Comparison of ENCODE assay signal across 30 cellular contexts in the genomic region with DNA sequence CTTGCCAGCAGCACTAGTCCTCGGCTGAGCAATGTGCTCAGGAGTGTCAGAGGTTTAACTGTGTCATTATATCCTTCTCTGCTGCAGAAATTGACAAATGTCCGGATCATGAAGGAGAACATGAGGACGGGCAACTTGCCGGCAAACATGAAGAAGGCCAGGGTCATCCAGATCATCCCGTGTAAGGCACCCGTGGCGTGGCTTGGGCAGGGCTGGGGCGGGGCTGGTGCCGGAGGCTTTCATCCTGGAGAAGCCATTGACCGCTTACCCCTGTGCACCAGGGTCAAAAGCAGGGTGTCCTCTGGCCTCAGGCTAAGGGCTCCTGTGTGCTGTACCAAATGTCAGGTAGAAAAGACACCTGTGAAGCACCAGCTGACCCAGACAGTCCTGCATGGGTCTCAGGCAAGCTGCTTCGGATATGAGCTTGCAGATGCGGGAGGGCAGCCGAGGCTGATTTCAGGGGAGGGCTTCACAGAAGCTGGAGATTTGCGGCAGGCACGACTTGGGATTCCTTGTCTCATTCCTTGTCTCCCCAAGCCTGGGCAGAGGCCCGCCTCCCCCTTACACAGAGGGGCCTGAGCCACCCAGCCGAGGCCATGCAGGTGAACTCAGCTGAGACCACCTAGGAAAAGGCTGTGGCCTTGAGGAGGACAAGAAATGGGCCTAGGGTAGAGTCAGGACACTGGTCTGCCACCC. TPM values are rescaled to one million over a fixed set of nuclear protein-coding genes. Genes with fewer than 3 reads are reported as not detected.
DNase-seq lines count a peak whose midpoint lies in the region; ATAC-seq and TF ChIP-seq lines count a peak whose summit lies in the region.
"Had no signal": no experiment of that assay in that cellular context is flagged by ENCODE, and none has a peak within 500 bp of the region (broad histone marks: within the 10 kb centered on the region; RNA-seq: fewer than 3 reads in every experiment).

No MANE protein-coding gene starts in this region.

- no peaks in the 10 kb centered on the region for H3K9me3 ChIP-seq in transverse colon
- H3K9me3 ChIP-seq: adrenal gland, body of pancreas, gastroesophageal sphincter, prostate gland, right lobe of liver, tibial nerve had no signal

- TF ChIP-seq POLR2A in transverse colon (IDR thresholded peaks at IDR 0.05) = no peak

- H3K27ac Mint-ChIP-seq in activated CD4-positive, alpha-beta memory T cell treated with anti-CD3 and anti-CD28 coated beads for 36 hours = no peak overlapping the region
- H3K27ac Mint-ChIP-seq in activated CD4-positive, alpha-beta memory T cell treated with anti-CD3 and anti-CD28 coated beads, Interleukin-2, amount 10 ng/mL, durations not matched to agents 7 days and 5 days = no peak overlapping the region
- peak overlapping the region; percentile 46 for H3K27ac Mint-ChIP-seq in central memory CD8-positive, alpha-beta T cell (ENCODE audit: low read depth)
- H3K27ac Mint-ChIP-seq: HFFc6; T-helper 2 cell treated with Interferon-gamma antibody and Interleukin-4, amounts not matched to agents 5 μg/mL and 100 μg/mL, for 36 hours had no signal

- no peak for TF ChIP-seq EP300 in transverse colon (IDR thresholded peaks at IDR 0.05; ENCODE audit: low read depth)

- no peaks in the 10 kb centered on the region for H3K27me3 ChIP-seq in transverse colon
- H3K27me3 ChIP-seq: adrenal gland, body of pancreas, right lobe of liver, tibial nerve had no signal

- H3K27ac ChIP-seq in transverse colon = no peak overlapping the region
- H3K27ac ChIP-seq: adrenal gland, body of pancreas, gastroesophageal sphincter, prostate gland, right lobe of liver, tibial nerve had no signal

- peaks cover 3% of the 10 kb centered on the region for H3K9me3 Mint-ChIP-seq in activated CD4-positive, alpha-beta memory T cell treated with anti-CD3 and anti-CD28 coated beads for 36 hours
- H3K9me3 Mint-ChIP-seq in activated CD4-positive, alpha-beta memory T cell treated with anti-CD3 and anti-CD28 coated beads, Interleukin-2, amount 10 ng/mL, durations not matched to agents 7 days and 5 days = peaks cover 4% of the 10 kb centered on the region
- no peaks in the 10 kb centered on the region for H3K9me3 Mint-ChIP-seq in central memory CD8-positive, alpha-beta T cell
- H3K9me3 Mint-ChIP-seq: CD4-positive, CD25-positive, alpha-beta regulatory T cell; T-helper 2 cell treated with Interferon-gamma antibody and Interleukin-4, amounts not matched to agents 5 μg/mL and 100 μg/mL, for 36 hours had no signal

- H3K4me3 Mint-ChIP-seq in activated CD4-positive, alpha-beta memory T cell treated with anti-CD3 and anti-CD28 coated beads for 36 hours = no peak overlapping the region
- H3K4me3 Mint-ChIP-seq in activated CD4-positive, alpha-beta memory T cell treated with anti-CD3 and anti-CD28 coated beads, Interleukin-2, amount 10 ng/mL, durations not matched to agents 7 days and 5 days = no peak overlapping the region
- H3K4me3 Mint-ChIP-seq in central memory CD8-positive, alpha-beta T cell = no peak overlapping the region
- H3K4me3 Mint-ChIP-seq: CD4-positive, CD25-positive, alpha-beta regulatory T cell; HFFc6; T-helper 2 cell treated with Interferon-gamma antibody and Interleukin-4, amounts not matched to agents 5 μg/mL and 100 μg/mL, for 36 hours had no signal

- peaks cover 0 to 25% (median 1%) of the 10 kb centered on the region in 4 donors for H3K36me3 ChIP-seq in transverse colon

- peaks cover 72% of the 10 kb centered on the region for H3K36me3 Mint-ChIP-seq in activated CD4-positive, alpha-beta memory T cell treated with anti-CD3 and anti-CD28 coated beads for 36 hours
- peaks cover 80% of the 10 kb centered on the region for H3K36me3 Mint-ChIP-seq in activated CD4-positive, alpha-beta memory T cell treated with anti-CD3 and anti-CD28 coated beads, Interleukin-2, amount 10 ng/mL, durations not matched to agents 7 days and 5 days (ENCODE audit: low read depth)
- peaks cover 73% of the 10 kb centered on the region for H3K36me3 Mint-ChIP-seq in central memory CD8-positive, alpha-beta T cell (ENCODE audit: insufficient read depth)

- in situ Hi-C loops in transverse colon (cut with MboI; ENCODE audit: low pct_ligation_motif_present in 1 of 4, low pct_unique_long_range_greater_than_20kb in 1 of 4, low sequenced_read_pairs in 3 of 4) = loop anchor here in 1 of 4 donors (10.0 kb wide), 2 partner anchors 74 to 166 kb away; a partner anchor contains a TSS

- intact Hi-C loops in activated CD4-positive, alpha-beta memory T cell treated with anti-CD3 and anti-CD28 coated beads for 36 hours (cut with micrococcal nuclease) = no loop called here
- intact Hi-C loops in transverse colon (cut with DNase I; ENCODE audit: low total_unique reads) = no loop called here

- POLR2A ChIA-PET in activated CD4-positive, alpha-beta memory T cell treated with anti-CD3 and anti-CD28 coated beads for 36 hours (lab: Charles Lee) = interaction anchor here (1.6 kb wide), 1 partner anchor 23 kb away, joined by 5 read pairs; no protein-coding TSS in a partner anchor
- POLR2A ChIA-PET in activated CD4-positive, alpha-beta memory T cell treated with anti-CD3 and anti-CD28 coated beads, Interleukin-2, amount 10 ng/mL, durations not matched to agents 7 days and 5 days (lab: Charles Lee) = interaction anchor here (1.2 kb wide), 1 partner anchor 13 kb away, joined by 3 read pairs; no protein-coding TSS in a partner anchor

- H3K4me1 Mint-ChIP-seq in activated CD4-positive, alpha-beta memory T cell treated with anti-CD3 and anti-CD28 coated beads for 36 hours (ENCODE audit: low read depth) = peaks cover 21% of the 10 kb centered on the region
- H3K4me1 Mint-ChIP-seq in activated CD4-positive, alpha-beta memory T cell treated with anti-CD3 and anti-CD28 coated beads, Interleukin-2, amount 10 ng/mL, durations not matched to agents 7 days and 5 days = peaks cover 55% of the 10 kb centered on the region
- peaks cover 29% of the 10 kb centered on the region for H3K4me1 Mint-ChIP-seq in central memory CD8-positive, alpha-beta T cell

- DNase-seq in activated CD4-positive, alpha-beta memory T cell treated with anti-CD3 and anti-CD28 coated beads for 36 hours = peak; percentile 5
- no peak for DNase-seq in activated CD4-positive, alpha-beta memory T cell treated with anti-CD3 and anti-CD28 coated beads, Interleukin-2, amount 10 ng/mL, durations not matched to agents 7 days and 5 days
- DNase-seq in central memory CD8-positive, alpha-beta T cell (ENCODE audit: low spot score in 2 of 2) = no peak
- DNase-seq in mesenteric fat pad (ENCODE audit: low spot score) (peak; percentile 83), transverse colon (peak; percentile 5), AML-193 (lab: John Stamatoyannopoulos, UW) (no peak), NCI-H146 treated with DMSO at 0.1 percent for 48 hours (lab: John Stamatoyannopoulos, UW; ENCODE audit: unreplicated experiment) (no peak)
- DNase-seq in activated CD8-positive, alpha-beta memory T cell treated with anti-CD3 and anti-CD28 coated beads, Interleukin-2, amount 50 U/mL, for 4 hours = no peak
- DNase-seq: 8988T; activated T-cell treated with anti-CD3 and anti-CD28 coated beads for 4 hours; body of pancreas; CD4-positive, CD25-positive, alpha-beta regulatory T cell; DMS79 treated with DMSO at 0.1 percent for 48 hours; GDM1; HFFc6; hippocampal formation; IMR-90; left cardiac atrium; mammary epithelial cell; MV-4-11; NCI-H1694; NCI-H446; NCI-H774; stimulated activated CD4-positive, alpha-beta T cell treated with anti-CD3 and anti-CD28 coated beads, Interleukin-4, amount 100 ng/mL, for 1 hour had no signal

- H3K4me1 ChIP-seq in transverse colon = no peaks in the 10 kb centered on the region
- H3K4me1 ChIP-seq: adrenal gland, body of pancreas, gastroesophageal sphincter, prostate gland, right lobe of liver, tibial nerve had no signal

- CTCF ChIA-PET in activated CD4-positive, alpha-beta memory T cell treated with anti-CD3 and anti-CD28 coated beads for 36 hours (lab: Charles Lee) = interaction anchor here (0.6 to 10.7 kb wide), 7 partner anchors 11 to 164 kb away, joined by 3 to 244 read pairs (median 50); a partner anchor contains a TSS
- CTCF ChIA-PET in activated CD4-positive, alpha-beta memory T cell treated with anti-CD3 and anti-CD28 coated beads, Interleukin-2, amount 10 ng/mL, durations not matched to agents 7 days and 5 days (lab: Charles Lee) = interaction anchor here (1.1 to 7.6 kb wide), 6 partner anchors 13 to 78 kb away, joined by 3 to 216 read pairs (median 8); no protein-coding TSS in a partner anchor

- TF ChIP-seq CTCF in transverse colon (IDR thresholded peaks at IDR 0.05) = no peak

- H3K27me3 Mint-ChIP-seq in activated CD4-positive, alpha-beta memory T cell treated with anti-CD3 and anti-CD28 coated beads for 36 hours = no peaks in the 10 kb centered on the region
- no peaks in the 10 kb centered on the region for H3K27me3 Mint-ChIP-seq in activated CD4-positive, alpha-beta memory T cell treated with anti-CD3 and anti-CD28 coated beads, Interleukin-2, amount 10 ng/mL, durations not matched to agents 7 days and 5 days
- no peaks in the 10 kb centered on the region for H3K27me3 Mint-ChIP-seq in central memory CD8-positive, alpha-beta T cell
- H3K27me3 Mint-ChIP-seq: CD4-positive, CD25-positive, alpha-beta regulatory T cell had no signal

- no peak overlapping the region for H3K4me3 ChIP-seq in transverse colon
- H3K4me3 ChIP-seq: adrenal gland, body of pancreas, gastroesophageal sphincter, prostate gland, right lobe of liver, tibial nerve had no signal

- no peak for ATAC-seq in central memory CD8-positive, alpha-beta T cell (replicated peaks; ENCODE audit: extremely low read depth, poor library complexity, severe bottlenecking)
- ATAC-seq: gastroesophageal sphincter, left cardiac atrium, right lobe of liver had no signal

- 57 to 89% methylated on average over 1 to 16 of the region's 17 CpGs for whole genome bisulfite sequencing in transverse colon (ENCODE audit: low coverage in 1 of 2), 2 donors

RNA-seq across cellular contexts. Expression of a gene that starts 55.4 kb away (rescaled TPM):
- total RNA-seq in activated CD4-positive, alpha-beta memory T cell treated with anti-CD3 and anti-CD28 coated beads for 36 hours = 100 to 1,000 TPM; 223 to 241 TPM
- total RNA-seq in activated CD4-positive, alpha-beta memory T cell treated with anti-CD3 and anti-CD28 coated beads, Interleukin-2, amount 10 ng/mL, durations not matched to agents 7 days and 5 days = 100 to 1,000 TPM; 253 to 272 TPM
- 0.39 TPM for total RNA-seq in mesenteric fat pad
- total RNA-seq in transverse colon = 10 to 100 TPM in 2 of 4 donors, 1 to 10 TPM in 2; 4.5 to 40.8 (median 8.4) TPM

Comparison
In these comparisons a context has a peak if more than half of its experiments do, and no peak if none do; other contexts are left out.
1. DNase-seq: peak in activated CD4-positive, alpha-beta memory T cell treated with anti-CD3 and anti-CD28 coated beads for 36 hours (single experiment), mesenteric fat pad (single experiment) and transverse colon (single experiment); none in activated CD4-positive, alpha-beta memory T cell treated with anti-CD3 and anti-CD28 coated beads, Interleukin-2, amount 10 ng/mL, durations not matched to agents 7 days and 5 days (single experiment), central memory CD8-positive, alpha-beta T cell (0 of 2), activated CD8-positive, alpha-beta memory T cell treated with anti-CD3 and anti-CD28 coated beads, Interleukin-2, amount 50 U/mL, for 4 hours (single experiment), AML-193 (0 of 2) and NCI-H146 treated with DMSO at 0.1 percent for 48 hours (single experiment).
2. RNA of a gene that starts 55.4 kb away (total RNA-seq): 253 to 272 TPM in activated CD4-positive, alpha-beta memory T cell treated with anti-CD3 and anti-CD28 coated beads, Interleukin-2, amount 10 ng/mL, durations not matched to agents 7 days and 5 days and 223 to 241 TPM in activated CD4-positive, alpha-beta memory T cell treated with anti-CD3 and anti-CD28 coated beads for 36 hours; 4.5 to 40.8 TPM in transverse colon and 0.39 TPM in mesenteric fat pad (single experiment); every median in the first group is over 4 times any median in the second.